ENCODE assay signal across 21 cellular contexts in genomic region chr12:49649445-49649844, GRCh38. TPM values are rescaled to one million over a fixed set of nuclear protein-coding genes. Genes with fewer than 3 reads are reported as not detected.
DNase-seq lines count a peak whose midpoint lies in the region; ATAC-seq, FAIRE-seq and TF ChIP-seq lines count a peak whose summit lies in the region.
"Had no signal": no experiment of that assay in that cellular context is flagged by ENCODE, and none has a peak within 500 bp of the region (broad histone marks: within the 10 kb centered on the region; RNA-seq: fewer than 3 reads in every experiment).

No MANE protein-coding gene starts in this region.

- DNase-seq in cardiac muscle cell (ENCODE audit: low read depth in 1 of 2, low spot score in 1 of 2) = no peak
- no peak for DNase-seq in left ventricle myocardium superior
- DNase-seq in activated CD8-positive, alpha-beta T cell treated with anti-CD3 and anti-CD28 coated beads for 36 hours = no peak
- DNase-seq in kidney = peak; percentile 34
- DNase-seq in RKO (ENCODE audit: low spot score) = no peak
- no peak for DNase-seq in foreskin keratinocyte
- DNase-seq: activated effector memory CD4-positive, alpha-beta T cell treated with Interleukin-2 at 50 U/mL for 16 hours; aorta; DND-41; islet precursor cell; NCI-H1436; NCI-H748 treated with DMSO at 0.1 percent for 48 hours; SIG-M5 had no signal

- peaks cover 10% of the 10 kb centered on the region for H3K4me1 ChIP-seq in cardiac muscle cell (ENCODE audit: low read depth)
- H3K4me1 ChIP-seq in kidney (ENCODE audit: control insufficient read depth in 1 of 2, insufficient read depth in 1 of 2, low read depth in 1 of 2, low read length in 2 of 2) = peaks cover 3 to 20% of the 10 kb centered on the region in 2 donors
- H3K4me1 ChIP-seq in foreskin keratinocyte = peaks cover 2% of the 10 kb centered on the region

- ATAC-seq in left ventricle myocardium superior = no peak
- ATAC-seq in activated CD8-positive, alpha-beta T cell treated with anti-CD3 and anti-CD28 coated beads for 36 hours = no peak
- no peak for ATAC-seq in stimulated activated memory B cell treated with anti-CD40 and anti-IgM and Interleukin-4, amounts not matched to agents 10 μg/mL and 1 μg/mL and 100 μg/mL, for 72 hours
- no peak for ATAC-seq in HG03159 (IDR thresholded peaks at IDR 0.05; ENCODE audit: unreplicated experiment)
- no peak for ATAC-seq in foreskin keratinocyte
- ATAC-seq: WTC11 had no signal

- H3K36me3 Mint-ChIP-seq in activated CD8-positive, alpha-beta T cell treated with anti-CD3 and anti-CD28 coated beads for 36 hours (ENCODE audit: low read depth) = peaks cover 30% of the 10 kb centered on the region
- H3K36me3 Mint-ChIP-seq in stimulated activated memory B cell treated with anti-CD40 and anti-IgM and Interleukin-4, amounts not matched to agents 10 μg/mL and 1 μg/mL and 100 μg/mL, for 72 hours = peaks cover 82% of the 10 kb centered on the region

- H3K4me1 Mint-ChIP-seq in activated CD8-positive, alpha-beta T cell treated with anti-CD3 and anti-CD28 coated beads for 36 hours (ENCODE audit: low read depth) = peaks cover 14% of the 10 kb centered on the region
- peaks cover 28% of the 10 kb centered on the region for H3K4me1 Mint-ChIP-seq in stimulated activated memory B cell treated with anti-CD40 and anti-IgM and Interleukin-4, amounts not matched to agents 10 μg/mL and 1 μg/mL and 100 μg/mL, for 72 hours

- peak overlapping the region; percentile 13 for H3K27ac ChIP-seq in cardiac muscle cell
- no peak overlapping the region for H3K27ac ChIP-seq in kidney (ENCODE audit: low read depth in 2 of 2, low read length in 2 of 2)
- H3K27ac ChIP-seq in foreskin keratinocyte = no peak overlapping the region
- H3K27ac ChIP-seq: hepatocyte, right atrium auricular region had no signal

- H3K4me3 ChIP-seq in cardiac muscle cell = no peak overlapping the region
- no peak overlapping the region for H3K4me3 ChIP-seq in kidney (ENCODE audit: low read length in 2 of 2)
- H3K4me3 ChIP-seq: hepatocyte, right atrium auricular region, thoracic aorta had no signal

- POLR2A ChIA-PET in activated CD8-positive, alpha-beta T cell treated with anti-CD3 and anti-CD28 coated beads for 36 hours (lab: Charles Lee) = no interaction called here

- H3K36me3 ChIP-seq in cardiac muscle cell = no peaks in the 10 kb centered on the region
- peaks cover 12 to 23% of the 10 kb centered on the region in 2 donors for H3K36me3 ChIP-seq in kidney (ENCODE audit: control insufficient read depth in 1 of 2, insufficient read depth in 2 of 2, low read length in 2 of 2)

- H3K27me3 ChIP-seq in cardiac muscle cell (no peaks in the 10 kb centered on the region), foreskin keratinocyte (no peaks in the 10 kb centered on the region)
- H3K27me3 ChIP-seq: hepatocyte, right atrium auricular region had no signal

- no peaks in the 10 kb centered on the region for H3K9me3 Mint-ChIP-seq in activated CD8-positive, alpha-beta T cell treated with anti-CD3 and anti-CD28 coated beads for 36 hours
- no peaks in the 10 kb centered on the region for H3K9me3 Mint-ChIP-seq in stimulated activated memory B cell treated with anti-CD40 and anti-IgM and Interleukin-4, amounts not matched to agents 10 μg/mL and 1 μg/mL and 100 μg/mL, for 72 hours
- H3K9me3 Mint-ChIP-seq: WTC11 had no signal

- CTCF ChIA-PET in activated CD8-positive, alpha-beta T cell treated with anti-CD3 and anti-CD28 coated beads for 36 hours (lab: Charles Lee) = interaction anchor here (1.0 to 25.4 kb wide), 5 partner anchors 12 to 217 kb away, joined by 3 to 556 read pairs (median 4); partner anchors contain the start of genes FMNL3 and TMBIM6

- no peak for FAIRE-seq in kidney (lab: Jason Lieb, UNC)
- FAIRE-seq: endothelial cell of umbilical vein, H54 had no signal

- no peaks in the 10 kb centered on the region for H3K27me3 Mint-ChIP-seq in activated CD8-positive, alpha-beta T cell treated with anti-CD3 and anti-CD28 coated beads for 36 hours
- no peaks in the 10 kb centered on the region for H3K27me3 Mint-ChIP-seq in stimulated activated memory B cell treated with anti-CD40 and anti-IgM and Interleukin-4, amounts not matched to agents 10 μg/mL and 1 μg/mL and 100 μg/mL, for 72 hours

- no peak for TF ChIP-seq CTCF in cardiac muscle cell (IDR thresholded peaks at IDR 0.05; ENCODE audit: low read depth, low read length)
- TF ChIP-seq CTCF in activated CD8-positive, alpha-beta T cell treated with anti-CD3 and anti-CD28 coated beads for 36 hours (IDR thresholded peaks at IDR 0.05) = no peak
- TF ChIP-seq CTCF in kidney (IDR thresholded peaks at IDR 0.05; ENCODE audit: borderline replicate concordance, extremely low read depth, insufficient read depth) = no peak
- no peak for TF ChIP-seq CTCF in foreskin keratinocyte (conservative IDR thresholded peaks at IDR 0.05)

- H3K27ac Mint-ChIP-seq in activated CD8-positive, alpha-beta T cell treated with anti-CD3 and anti-CD28 coated beads for 36 hours = peak overlapping the region; percentile 53
- peak overlapping the region; percentile 44 for H3K27ac Mint-ChIP-seq in stimulated activated memory B cell treated with anti-CD40 and anti-IgM and Interleukin-4, amounts not matched to agents 10 μg/mL and 1 μg/mL and 100 μg/mL, for 72 hours
- H3K27ac Mint-ChIP-seq: WTC11 had no signal

- no peak overlapping the region for H3K9ac ChIP-seq in kidney (ENCODE audit: low read length in 2 of 2)

- H3K9me3 ChIP-seq in cardiac muscle cell (ENCODE audit: low read depth) (no peaks in the 10 kb centered on the region), kidney (ENCODE audit: control insufficient read depth in 1 of 2, low read length in 2 of 2) (no peaks in the 10 kb centered on the region)
- H3K9me3 ChIP-seq: right atrium auricular region, thoracic aorta had no signal

- no peak overlapping the region for H3K4me3 Mint-ChIP-seq in activated CD8-positive, alpha-beta T cell treated with anti-CD3 and anti-CD28 coated beads for 36 hours
- no peak overlapping the region for H3K4me3 Mint-ChIP-seq in stimulated activated memory B cell treated with anti-CD40 and anti-IgM and Interleukin-4, amounts not matched to agents 10 μg/mL and 1 μg/mL and 100 μg/mL, for 72 hours
- H3K4me3 Mint-ChIP-seq: WTC11 had no signal

- intact Hi-C loops in left ventricle myocardium superior (cut with micrococcal nuclease) (no loop called here), kidney (cut with DNase I) (no loop called here)
- intact Hi-C loops in activated CD8-positive, alpha-beta T cell treated with anti-CD3 and anti-CD28 coated beads for 36 hours (cut with micrococcal nuclease) = no loop called here

RNA-seq across cellular contexts. Expression of gene PRPF40B, which starts 26.1 kb away (rescaled TPM):
- 27.4 and 52.9 TPM in 2 replicates for total RNA-seq in cardiac muscle cell
- polyA plus RNA-seq in cardiac muscle cell = 46.4 and 67.0 TPM in 2 replicates
- total RNA-seq in left ventricle myocardium superior = 21.1 TPM
- total RNA-seq in activated CD8-positive, alpha-beta T cell treated with anti-CD3 and anti-CD28 coated beads for 36 hours = 1 to 10 TPM; 4.9 to 5.6 TPM
- total RNA-seq in kidney = 33.3 TPM
- 20.1 TPM for polyA plus RNA-seq in kidney (ENCODE audit: insufficient read depth, low read depth, low replicate concordance)
- 26.6 TPM in 2 replicates for total RNA-seq in foreskin keratinocyte
- 20.3 and 20.6 TPM in 2 replicates for polyA plus RNA-seq in foreskin keratinocyte

RNA-seq across cellular contexts. Expression of gene FAM186B, which starts 44.0 kb away (rescaled TPM):
- total RNA-seq in cardiac muscle cell (0.21 and 1.6 TPM in 2 replicates), left ventricle myocardium superior (0.47 TPM), kidney (0.85 TPM), foreskin keratinocyte (0.32 and 0.37 TPM in 2 replicates)
- polyA plus RNA-seq in cardiac muscle cell (0.64 and 0.99 TPM in 2 replicates), kidney (ENCODE audit: insufficient read depth, low read depth, low replicate concordance) (0.34 TPM), foreskin keratinocyte (0.09 and 0.24 TPM in 2 replicates)
- not detected for total RNA-seq in activated CD8-positive, alpha-beta T cell treated with anti-CD3 and anti-CD28 coated beads for 36 hours

RNA-seq across cellular contexts. Expression of gene FMNL3, which starts 57.8 kb away (rescaled TPM):
- total RNA-seq in cardiac muscle cell (5.1 and 5.6 TPM in 2 replicates), left ventricle myocardium superior (11.3 TPM), kidney (25.6 TPM), foreskin keratinocyte (9.5 and 10.6 TPM in 2 replicates)
- polyA plus RNA-seq in cardiac muscle cell (2.9 and 4.7 TPM in 2 replicates), kidney (ENCODE audit: insufficient read depth, low read depth, low replicate concordance) (6.3 TPM), foreskin keratinocyte (3.8 and 4.2 TPM in 2 replicates)
- total RNA-seq in activated CD8-positive, alpha-beta T cell treated with anti-CD3 and anti-CD28 coated beads for 36 hours = 10 to 100 TPM; 22.8 to 23.5 TPM
